ENCODE assay signal across 21 cellular contexts in the genomic region with DNA sequence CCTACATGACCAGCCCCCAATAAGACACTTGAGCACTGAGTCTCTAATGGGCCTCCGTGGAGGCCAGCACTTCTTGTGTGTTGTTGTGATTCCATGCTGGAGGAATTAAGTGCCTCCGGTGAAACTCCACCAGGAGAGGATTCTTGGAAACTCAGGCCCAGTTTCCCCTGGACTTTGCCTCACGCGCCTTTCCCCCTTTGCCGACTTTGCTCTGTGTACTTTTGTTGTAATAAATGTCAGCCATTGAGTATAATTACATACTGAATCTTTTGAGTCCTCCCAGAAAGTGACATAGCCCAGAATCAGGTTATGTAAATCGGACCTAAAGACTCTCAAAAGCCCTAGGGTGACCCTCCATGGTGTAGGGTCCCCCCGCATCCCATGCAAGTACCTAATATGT.
DNase-seq lines count a peak whose midpoint lies in the region; ATAC-seq, FAIRE-seq and TF ChIP-seq lines count a peak whose summit lies in the region.
"Had no signal": no experiment of that assay in that cellular context is flagged by ENCODE, and none has a peak within 500 bp of the region (broad histone marks: within the 10 kb centered on the region; RNA-seq: fewer than 3 reads in every experiment).

No MANE protein-coding gene starts in this region.

- peaks cover 13% of the 10 kb centered on the region; the same call in 1 of the 2 replicates for H3K36me3 Mint-ChIP-seq in HFFc6 (ENCODE audit: low read depth)
- H3K36me3 Mint-ChIP-seq: activated naive CD4-positive, alpha-beta T cell treated with anti-CD3 and anti-CD28 coated beads, Interleukin-2, amount 50 U/mL, for 24 hours; stimulated activated memory B cell treated with anti-CD40 and anti-IgM and Interleukin-4, amounts not matched to agents 10 μg/mL and 1 μg/mL and 100 μg/mL, for 72 hours had no signal

- TF ChIP-seq POLR2A in right lobe of liver (IDR thresholded peaks at IDR 0.05): no peak
- no peak for TF ChIP-seq POLR2A in ovary (IDR thresholded peaks at IDR 0.05)

- H3K27me3 ChIP-seq in colonic mucosa: no peaks in the 10 kb centered on the region
- H3K27me3 ChIP-seq in right lobe of liver: no peaks in the 10 kb centered on the region
- no peaks in the 10 kb centered on the region for H3K27me3 ChIP-seq in small intestine (ENCODE audit: control insufficient read depth in 2 of 2, insufficient read depth in 2 of 2, low read length in 2 of 2)
- no peaks in the 10 kb centered on the region for H3K27me3 ChIP-seq in ovary

- FAIRE-seq in small intestine (lab: Jason Lieb, UNC): no peak
- FAIRE-seq: islet of Langerhans had no signal

- peak overlapping the region; percentile 93 for H3K27ac Mint-ChIP-seq in HFFc6
- H3K27ac Mint-ChIP-seq: activated naive CD4-positive, alpha-beta T cell treated with anti-CD3 and anti-CD28 coated beads, Interleukin-2, amount 50 U/mL, for 24 hours; stimulated activated memory B cell treated with anti-CD40 and anti-IgM and Interleukin-4, amounts not matched to agents 10 μg/mL and 1 μg/mL and 100 μg/mL, for 72 hours had no signal

- H3K4me3 Mint-ChIP-seq in HFFc6: peak overlapping the region; percentile 79; the same call in 1 of the 2 replicates
- H3K4me3 Mint-ChIP-seq: activated naive CD4-positive, alpha-beta T cell treated with anti-CD3 and anti-CD28 coated beads, Interleukin-2, amount 50 U/mL, for 24 hours; stimulated activated memory B cell treated with anti-CD40 and anti-IgM and Interleukin-4, amounts not matched to agents 10 μg/mL and 1 μg/mL and 100 μg/mL, for 72 hours had no signal

- TF ChIP-seq EP300 in ovary (IDR thresholded peaks at IDR 0.05): no peak

- TF ChIP-seq CTCF in HFFc6 (IDR thresholded peaks at IDR 0.05): no peak
- no peak for TF ChIP-seq CTCF in colonic mucosa (IDR thresholded peaks at IDR 0.05)
- TF ChIP-seq CTCF in right lobe of liver (IDR thresholded peaks at IDR 0.05): no peak
- no peak for TF ChIP-seq CTCF in ovary (IDR thresholded peaks at IDR 0.05)

- WGBS in right lobe of liver (ENCODE audit: insufficient coverage, low coverage, low lambda C conversion rate, missing lambda C conversion rate): 74% methylated on average over 5 of the region's 7 CpGs
- WGBS in small intestine, 3 donors: 14 to 63% (median 43%) methylated on average over 7 of the region's 7 CpGs
- 93 to 95% (median 95%) methylated on average over 7 of the region's 7 CpGs for WGBS in ovary, 3 donors

- H3K4me1 Mint-ChIP-seq in HFFc6 (ENCODE audit: low read depth): peaks cover 40% of the 10 kb centered on the region
- H3K4me1 Mint-ChIP-seq: activated naive CD4-positive, alpha-beta T cell treated with anti-CD3 and anti-CD28 coated beads, Interleukin-2, amount 50 U/mL, for 24 hours had no signal

- peak overlapping the region; percentile 78 for H3K27ac ChIP-seq in colonic mucosa
- peak overlapping the region in 1 of 3 donors; percentile 24 for H3K27ac ChIP-seq in right lobe of liver
- peak overlapping the region; percentile 86 to 90 for H3K27ac ChIP-seq in small intestine (ENCODE audit: low read depth in 1 of 2, low read length in 1 of 2)
- no peak overlapping the region for H3K27ac ChIP-seq in ovary
- H3K27ac ChIP-seq: coronary artery, VCaP had no signal

- intact Hi-C loops in colonic mucosa (cut with DNase I): loop anchor here (10.0 kb wide), 1 partner anchor 141 kb away; no protein-coding TSS in a partner anchor
- intact Hi-C loops in right lobe of liver (cut with DNase I): no loop called here
- intact Hi-C loops in ovary (cut with DNase I): loop anchor here in 3 of 4 donors (5.0 to 10.0 kb wide), 3 partner anchors 81 to 183 kb away; partner anchors contain the start of genes DLG5 (in 1 of the 3) and POLR3A (in 1 of the 3)

- H3K9me3 ChIP-seq in colonic mucosa: no peaks in the 10 kb centered on the region
- H3K9me3 ChIP-seq in right lobe of liver: no peaks in the 10 kb centered on the region
- H3K9me3 ChIP-seq in small intestine (ENCODE audit: control insufficient read depth, low read depth): no peaks in the 10 kb centered on the region
- H3K9me3 ChIP-seq in ovary: no peaks in the 10 kb centered on the region
- H3K9me3 ChIP-seq: thoracic aorta had no signal

- H3K27me3 Mint-ChIP-seq in HFFc6 (ENCODE audit: insufficient read depth): no peaks in the 10 kb centered on the region; the same call in 1 of the 2 replicates
- H3K27me3 Mint-ChIP-seq: activated naive CD4-positive, alpha-beta T cell treated with anti-CD3 and anti-CD28 coated beads, Interleukin-2, amount 50 U/mL, for 24 hours; stimulated activated memory B cell treated with anti-CD40 and anti-IgM and Interleukin-4, amounts not matched to agents 10 μg/mL and 1 μg/mL and 100 μg/mL, for 72 hours had no signal

- no peak for DNase-seq in HFFc6
- DNase-seq in colonic mucosa: peak; percentile 81
- DNase-seq in right lobe of liver: no peak
- peak; percentile 89 for DNase-seq in small intestine
- no peak for DNase-seq in ovary
- DNase-seq in NK-92 treated with Interleukin-12 subunit alpha and Interleukin-12 subunit beta, amount 100 ng/mL, for 24 hours (lab: John Stamatoyannopoulos, UW): no peak
- no peak for DNase-seq in CD1c-positive myeloid dendritic cell (ENCODE audit: extremely low spot score)
- DNase-seq in SKM-1 (lab: John Stamatoyannopoulos, UW; ENCODE audit: unreplicated experiment): no peak
- DNase-seq: activated CD4-positive, alpha-beta T cell treated with anti-CD3 and anti-CD28 coated beads, Interleukin-2, amount 50 U/mL, for 48 hours; activated T-cell treated with anti-CD3 and anti-CD28 coated beads for 4 hours; mesendoderm; NCI-H1048; NCI-H2081; NCI-H510A; T-helper 1 cell had no signal

- H3K4me3 ChIP-seq in colonic mucosa: no peak overlapping the region
- no peak overlapping the region for H3K4me3 ChIP-seq in right lobe of liver
- H3K4me3 ChIP-seq in small intestine (ENCODE audit: low read depth in 1 of 2, low read length in 2 of 2): no peak overlapping the region
- H3K4me3 ChIP-seq in ovary: no peak overlapping the region
- H3K4me3 ChIP-seq: coronary artery, thoracic aorta had no signal

- peak in 3 of 4 donors; percentile 18 to 50 (median 40) for ATAC-seq in right lobe of liver
- ATAC-seq: stimulated activated memory B cell treated with anti-CD40 and anti-IgM and Interleukin-4, amounts not matched to agents 10 μg/mL and 1 μg/mL and 100 μg/mL, for 72 hours had no signal

- H3K36me3 ChIP-seq in colonic mucosa (no peaks in the 10 kb centered on the region), right lobe of liver (peaks cover 0 to 12% (median 0%) of the 10 kb centered on the region in 4 donors), small intestine (ENCODE audit: control insufficient read depth in 2 of 2, insufficient read depth in 2 of 2, low read length in 2 of 2) (peaks cover 0 to 7% of the 10 kb centered on the region in 2 donors), ovary (no peaks in the 10 kb centered on the region)

- peak overlapping the region in 1 of 2 donors; percentile 67 for H3K9ac ChIP-seq in colonic mucosa (ENCODE audit: low read depth in 2 of 2, low read length in 2 of 2)

- H3K4me1 ChIP-seq in colonic mucosa (peaks cover 24% of the 10 kb centered on the region), right lobe of liver (peaks cover 0 to 14% (median 0%) of the 10 kb centered on the region in 4 donors), small intestine (ENCODE audit: control insufficient read depth in 2 of 2, insufficient read depth in 1 of 2, low read depth in 1 of 2, low read length in 1 of 2) (peaks cover 0 to 5% of the 10 kb centered on the region in 2 donors), ovary (ENCODE audit: insufficient read depth) (peaks cover 6% of the 10 kb centered on the region)

- H3K9me3 Mint-ChIP-seq in HFFc6: no peaks in the 10 kb centered on the region
- H3K9me3 Mint-ChIP-seq: activated naive CD4-positive, alpha-beta T cell treated with anti-CD3 and anti-CD28 coated beads, Interleukin-2, amount 50 U/mL, for 24 hours; stimulated activated memory B cell treated with anti-CD40 and anti-IgM and Interleukin-4, amounts not matched to agents 10 μg/mL and 1 μg/mL and 100 μg/mL, for 72 hours had no signal

Comparison
In these comparisons a context has a peak if more than half of its experiments do, and no peak if none do; other contexts are left out.
1. DNase-seq: peak in colonic mucosa (single experiment) and small intestine (single experiment); none in HFFc6 (single experiment), right lobe of liver (0 of 3), ovary (0 of 5), NK-92 treated with Interleukin-12 subunit alpha and Interleukin-12 subunit beta, amount 100 ng/mL, for 24 hours (single experiment), CD1c-positive myeloid dendritic cell (single experiment) and SKM-1 (single experiment).
2. H3K27ac ChIP-seq: peak in colonic mucosa (single experiment) and small intestine (2 of 2); none in ovary (0 of 2).
3. intact Hi-C loops: an anchor here in colonic mucosa (10.0 kb wide) and ovary (5.0 to 10.0 kb wide); none called in right lobe of liver.